Comparison of ENCODE assay signal across 11 cellular contexts in genomic region chr17:43556292-43556691, GRCh38. TPM values are rescaled to one million over a fixed set of nuclear protein-coding genes. Genes with fewer than 3 reads are reported as not detected.
DNase-seq lines count a peak whose midpoint lies in the region; ATAC-seq, FAIRE-seq and TF ChIP-seq lines count a peak whose summit lies in the region.
"Had no signal": no experiment of that assay in that cellular context is flagged by ENCODE, and none has a peak within 500 bp of the region (broad histone marks: within the 10 kb centered on the region; RNA-seq: fewer than 3 reads in every experiment).

No MANE protein-coding gene starts in this region.

- no peaks in the 10 kb centered on the region for H3K36me3 Mint-ChIP-seq in Calu3 (ENCODE audit: insufficient read depth, unreplicated experiment)
- no peaks in the 10 kb centered on the region for H3K36me3 Mint-ChIP-seq in neural crest cell (ENCODE audit: low read depth)

- no peak overlapping the region for H3K27ac Mint-ChIP-seq in Calu3 (ENCODE audit: unreplicated experiment)
- H3K27ac Mint-ChIP-seq in neural crest cell (ENCODE audit: unreplicated experiment) = peak overlapping the region; percentile 73

- H3K4me3 Mint-ChIP-seq in Calu3 (ENCODE audit: low read depth, unreplicated experiment) = no peak overlapping the region
- H3K4me3 Mint-ChIP-seq in neural crest cell = no peak overlapping the region

- no peaks in the 10 kb centered on the region for H3K9me1 ChIP-seq in K562 (ENCODE audit: control insufficient read depth, insufficient read depth, low read length)

- H3K27me3 Mint-ChIP-seq in Calu3 (ENCODE audit: unreplicated experiment) = no peaks in the 10 kb centered on the region
- H3K27me3 Mint-ChIP-seq in neural crest cell (ENCODE audit: low read depth) = peaks cover 8% of the 10 kb centered on the region

- no peak overlapping the region for H3K4me3 ChIP-seq in KMS-11 (IDR thresholded peaks at IDR 0.05; ENCODE audit: insufficient read depth, low read depth, low read length)
- no peak overlapping the region for H3K4me3 ChIP-seq in K562

- H3K27ac ChIP-seq in KMS-11 (no peak overlapping the region), K562 (ENCODE audit: extremely low read depth, low read depth, low read length) (peak overlapping the region; percentile 85)

- peak; percentile 36; the same call in 1 of the 2 replicates for TF ChIP-seq POLR2A in K562 (conservative IDR thresholded peaks at IDR 0.05)

- BruUV-seq in Calu3 (replicated peaks; lab: Mats Ljungman, UMichigan) (no TSS peak), K562 (replicated peaks; lab: Mats Ljungman, UMichigan) (no TSS peak)

- intact Hi-C loops in Calu3 (cut with micrococcal nuclease; ENCODE audit: unreplicated experiment) = no loop called here
- intact Hi-C loops in K562 (cut with micrococcal nuclease) = no loop called here

- H3K27me3 ChIP-seq in KMS-11 (ENCODE audit: insufficient read depth, low read depth) (no peaks in the 10 kb centered on the region), K562 (ENCODE audit: control insufficient read depth in 2 of 2, insufficient read depth in 2 of 2, low read length in 2 of 2) (no peaks in the 10 kb centered on the region)

- ATAC-seq in K562 (peak; percentile 97), HG02870 (IDR thresholded peaks at IDR 0.05; ENCODE audit: unreplicated experiment) (no peak)

- 2% methylated on average over 5 of the region's 5 CpGs for WGBS in K562 (ENCODE audit: insufficient coverage, low coverage, missing lambda C conversion rate)

- H2AFZ ChIP-seq in KMS-11 (ENCODE audit: low read depth) (peak overlapping the region; percentile 36; the same call in 1 of the 2 replicates), K562 (ENCODE audit: low read depth, low read length) (peak overlapping the region; percentile 93)

- TF ChIP-seq CTCF in Calu3 (IDR thresholded peaks at IDR 0.05; ENCODE audit: unreplicated experiment) (no peak), KMS-11 (conservative IDR thresholded peaks at IDR 0.05; ENCODE audit: low read depth, low read length) (no peak), K562 (IDR thresholded peaks at IDR 0.05 in 2 of 3, conservative IDR thresholded peaks at IDR 0.05 in 1 of 3; ENCODE audit: insufficient read depth in 2 of 3, low read depth in 1 of 3, low read length in 3 of 3) (no peak), neural crest cell (conservative IDR thresholded peaks at IDR 0.05) (no peak), GM10266 (IDR thresholded peaks at IDR 0.05; ENCODE audit: control insufficient read depth, insufficient read depth, low read depth, missing control alignments) (no peak)

- H3K4me1 ChIP-seq in KMS-11 (ENCODE audit: low read depth, poor library complexity, severe bottlenecking) (peaks cover 5% of the 10 kb centered on the region), K562 (replicated peaks in 1 of 2; ENCODE audit: control insufficient read depth in 2 of 2, insufficient read depth in 2 of 2, low read length in 2 of 2) (peaks cover 16 to 27% of the 10 kb centered on the region in 2 experiments; a peak in 4 of 5 replicates)

- H3K9me3 ChIP-seq in K562 (replicated peaks; ENCODE audit: control insufficient read depth, insufficient read depth, low read depth, low read length) = no peaks in the 10 kb centered on the region

- H3K9ac ChIP-seq in KMS-11 (no peak overlapping the region), K562 (ENCODE audit: insufficient read depth in 1 of 2, low read depth in 2 of 2, low read length in 2 of 2) (peak overlapping the region; percentile 50 to 54; a peak in 3 of 4 replicates)

- in situ Hi-C loops in K562 (cut with MboI) = no loop called here

- no peaks in the 10 kb centered on the region for H3K79me2 ChIP-seq in KMS-11 (ENCODE audit: insufficient read depth, low read depth)
- no peaks in the 10 kb centered on the region for H3K79me2 ChIP-seq in K562 (ENCODE audit: control insufficient read depth, insufficient read depth, low read length)

- no peak for TF ChIP-seq RAD21 in K562 (CRISPR knock-in tag; conservative IDR thresholded peaks at IDR 0.05 in 1 of 2, IDR thresholded peaks at IDR 0.05 in 1 of 2)

- H3K4me2 ChIP-seq in KMS-11 = no peak overlapping the region
- H3K4me2 ChIP-seq in K562 (ENCODE audit: insufficient read depth, low read length) = peak overlapping the region; percentile 70

- H3K36me3 ChIP-seq in KMS-11 (ENCODE audit: insufficient read depth) (no peaks in the 10 kb centered on the region), K562 (ENCODE audit: control insufficient read depth, insufficient read depth, low read length) (no peaks in the 10 kb centered on the region)

- TF ChIP-seq EP300 in K562 (IDR thresholded peaks at IDR 0.05; ENCODE audit: low read length) = peak; percentile 66

- H4K20me1 ChIP-seq in KMS-11 (ENCODE audit: insufficient read depth) (no peaks in the 10 kb centered on the region), K562 (replicated peaks; ENCODE audit: control insufficient read depth, insufficient read depth, low read length) (no peaks in the 10 kb centered on the region)

- CTCF ChIA-PET in Calu3 (lab: Charles Lee) = no interaction called here
- CTCF ChIA-PET in K562 (lab: Yijun Ruan, JAX; ENCODE audit: low intra/inter-chr PET ratio) = interaction anchor here (1.1 kb wide), 1 partner anchor 35 kb away, joined by 3 read pairs; no protein-coding TSS in a partner anchor

- DNase-seq in Calu3 = peak; percentile 30
- DNase-seq in K562 (ENCODE audit: extremely low read depth in 1 of 4, low spot score in 3 of 4) = peak; percentile 80 to 93 (median 86)
- no peak for DNase-seq in neural crest cell (ENCODE audit: low read depth, low spot score)
- DNase-seq in GM10266 (ENCODE audit: extremely low spot score) = no peak
- no peak for DNase-seq in NCI-H128 (lab: John Stamatoyannopoulos, UW; ENCODE audit: unreplicated experiment)
- no peak for DNase-seq in NCI-H1436 treated with DMSO at 0.1 percent for 48 hours (lab: John Stamatoyannopoulos, UW)
- DNase-seq: activated T-cell treated with anti-CD3 and anti-CD28 coated beads for 4 hours, hippocampal formation, NCI-H82 had no signal

- H3K9me3 Mint-ChIP-seq in Calu3 (ENCODE audit: low read depth, unreplicated experiment) (no peaks in the 10 kb centered on the region), neural crest cell (no peaks in the 10 kb centered on the region)

- H3K4me1 Mint-ChIP-seq in Calu3 (ENCODE audit: low read depth, unreplicated experiment) = peaks cover 19% of the 10 kb centered on the region
- H3K4me1 Mint-ChIP-seq in neural crest cell = peaks cover 25% of the 10 kb centered on the region

- FAIRE-seq in K562 (lab: Jason Lieb, UNC) = peak; percentile 98

- POLR2A ChIA-PET in K562 (lab: Yijun Ruan, JAX) = interaction anchor here (0.7 to 1.8 kb wide), 7 partner anchors 9 to 205 kb away, joined by 3 to 6 read pairs (median 4); no protein-coding TSS in a partner anchor

TF ChIP-seq in K562, 482 proteins besides CTCF, POLR2A, EP300 and RAD21 (continues in another document):
- peak; percentile 67 for TF ChIP-seq HDAC3 (IDR thresholded peaks at IDR 0.05; ENCODE audit: borderline replicate concordance, partially characterized antibody)
- TF ChIP-seq NFRKB (IDR thresholded peaks at IDR 0.05; ENCODE audit: low read depth) = no peak
- TF ChIP-seq, protein P1, sequence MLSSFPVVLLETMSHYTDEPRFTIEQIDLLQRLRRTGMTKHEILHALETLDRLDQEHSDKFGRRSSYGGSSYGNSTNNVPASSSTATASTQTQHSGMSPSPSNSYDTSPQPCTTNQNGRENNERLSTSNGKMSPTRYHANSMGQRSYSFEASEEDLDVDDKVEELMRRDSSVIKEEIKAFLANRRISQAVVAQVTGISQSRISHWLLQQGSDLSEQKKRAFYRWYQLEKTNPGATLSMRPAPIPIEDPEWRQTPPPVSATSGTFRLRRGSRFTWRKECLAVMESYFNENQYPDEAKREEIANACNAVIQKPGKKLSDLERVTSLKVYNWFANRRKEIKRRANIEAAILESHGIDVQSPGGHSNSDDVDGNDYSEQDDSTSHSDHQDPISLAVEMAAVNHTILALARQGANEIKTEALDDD (IDR thresholded peaks at IDR 0.05) = 0 out of 2 replicates have a peak, but pooled peaks have one; percentile 29
- TF ChIP-seq SRSF9 (IDR thresholded peaks at IDR 0.05; ENCODE audit: borderline replicate concordance, low read depth, low read length) = no peak
- peak; percentile 51; the same call in 1 of the 2 replicates for TF ChIP-seq NCOR1 (IDR thresholded peaks at IDR 0.05)
- TF ChIP-seq SLC30A9 (CRISPR knock-in tag; IDR thresholded peaks at IDR 0.05) = no peak

RNA-seq across cellular contexts. Expression of gene ETV4, which starts 10.2 kb away (rescaled TPM):
- 80.3 and 85.6 TPM in 2 replicates for total RNA-seq in Calu3 (2022)
- 23.1 and 47.9 TPM in 2 replicates for total RNA-seq in K562 (2011; cell fraction: chromatin; rRNA removed; ENCODE audit: low replicate concordance)
- 29.0 and 36.8 TPM in 2 replicates for total RNA-seq in K562 (2011; cell fraction: nucleolus; rRNA removed)
- total RNA-seq in K562 (2011; cell fraction: nucleoplasm; rRNA removed) = 31.4 and 33.5 TPM in 2 replicates
- total RNA-seq in K562 (2014; rRNA removed) = 49.5 and 73.9 TPM in 2 replicates
- 16.6 and 19.8 TPM in 2 replicates for total RNA-seq in K562 (2014; rRNA removed; fragmentation: Illumina TruSeq; extraction: Trizol)
- 27.7 and 28.2 TPM in 2 replicates for total RNA-seq in K562 (2015; rRNA removed; fragmentation: Illumina TruSeq; extraction: Trizol)
- 65.2 and 66.3 TPM in 2 replicates for total RNA-seq in K562 (2021)
- polyA plus RNA-seq in K562 (2011; rRNA removed) = 27.0 and 35.6 TPM in 2 replicates
- 29.9 and 46.7 TPM in 2 replicates for polyA plus RNA-seq in K562 (2011; cell fraction: cytosol; rRNA removed)
- 47.1 and 79.3 TPM in 2 replicates for polyA plus RNA-seq in K562 (2011; cell fraction: nucleus; rRNA removed)
- 52.8 and 66.3 TPM in 2 replicates for polyA plus RNA-seq in K562 (2012)
- 64.1 and 67.3 TPM in 2 replicates for polyA plus RNA-seq in K562 (2014; fragmentation: Illumina TruSeq; extraction: Trizol)
- 1 to 10 TPM; 5.5 to 7.6 TPM for polyA plus RNA-seq in K562 (2014; fragmentation: Nextera tagmentation; extraction: Ambion mirVana)
- polyA plus RNA-seq in K562 (2014; rRNA removed) = 45.4 and 47.1 TPM in 2 replicates
- polyA minus RNA-seq in K562 (2011; rRNA and poly(A)+ RNA removed) = 16.2 and 16.4 TPM in 2 replicates
- 24.0 and 25.6 TPM in 2 replicates for polyA minus RNA-seq in K562 (2011; cell fraction: cytosol; rRNA and poly(A)+ RNA removed)
- polyA minus RNA-seq in K562 (2011; cell fraction: nucleus; rRNA and poly(A)+ RNA removed) = 8.8 and 11.0 TPM in 2 replicates
- total RNA-seq in neural crest cell = 55.0 and 59.6 TPM in 2 replicates

Comparison
In these comparisons a context has a peak if more than half of its experiments do, and no peak if none do; other contexts are left out.
1. DNase-seq: peak in Calu3 (single experiment) and K562 (4 of 4); none in neural crest cell (single experiment), GM10266 (single experiment), NCI-H128 (single experiment) and NCI-H1436 treated with DMSO at 0.1 percent for 48 hours (single experiment).